2 cellular contexts compared by ENCODE assay signal in genomic region chr19:55606471-55606787, GRCh38.
TF ChIP-seq lines count a peak whose summit lies in the region.

No MANE protein-coding gene starts in this region.

TF ChIP-seq in SK-N-SH, 30 proteins besides CTCF, POLR2A, EP300 and RAD21 (continued from another document):
- TF ChIP-seq REST (IDR thresholded peaks at IDR 0.05; ENCODE audit: low read depth, low read length): no peak

TF ChIP-seq in SK-N-SH treated with all-trans-retinoic acid at 6 μM for 48 hours, 23 proteins besides CTCF, POLR2A, EP300 and RAD21 (continued from another document):
- TF ChIP-seq TSHZ2 (CRISPR knock-in tag; IDR thresholded peaks at IDR 0.05) (no peak), ISL1 (CRISPR knock-in tag; IDR thresholded peaks at IDR 0.05) (no peak), TOX (CRISPR knock-in tag; IDR thresholded peaks at IDR 0.05; ENCODE audit: borderline replicate concordance) (no peak)
